In genomic region chr16:59192551-59193199, GRCh38 we compare ENCODE assay signal across 9 cellular contexts.
DNase-seq lines count a peak whose midpoint lies in the region; ATAC-seq and TF ChIP-seq lines count a peak whose summit lies in the region.
"Had no signal": no experiment of that assay in that cellular context is flagged by ENCODE, and none has a peak within 500 bp of the region (broad histone marks: within the 10 kb centered on the region; RNA-seq: fewer than 3 reads in every experiment).

No MANE protein-coding gene starts in this region.

- H3K4me1 ChIP-seq in BE2C, result no peaks in the 10 kb centered on the region
- H3K4me1 ChIP-seq: body of pancreas had no signal

- ATAC-seq in GM18909 (IDR thresholded peaks at IDR 0.05; ENCODE audit: poor library complexity, unreplicated experiment) (peak; percentile 69), GM18517 (IDR thresholded peaks at IDR 0.05; ENCODE audit: unreplicated experiment) (no peak)
- ATAC-seq: body of pancreas had no signal

- H3K4me3 ChIP-seq in BE2C (ENCODE audit: low read depth, low read length), result no peak overlapping the region
- H3K4me3 ChIP-seq: body of pancreas had no signal

- H3K9me3 ChIP-seq in BE2C, result no peaks in the 10 kb centered on the region; the same call in 1 of the 2 replicates
- H3K9me3 ChIP-seq: body of pancreas had no signal

- TF ChIP-seq CTCF in BE2C (IDR thresholded peaks at IDR 0.05; ENCODE audit: low read depth, low read length), result peak; percentile 49

- no peaks in the 10 kb centered on the region for H3K36me3 ChIP-seq in BE2C

- peak; percentile 33 for DNase-seq in BE2C
- DNase-seq in NCI-H524 treated with DMSO at 0.1 percent for 48 hours (lab: John Stamatoyannopoulos, UW), result peak; percentile 2
- DNase-seq in erythroblast (lab: John Stamatoyannopoulos, UW), result peak; percentile 41 to 54
- DNase-seq in middle frontal gyrus (ENCODE audit: extremely low spot score, low spot score), result no peak
- DNase-seq in HCEC 1CT, result no peak
- no peak for DNase-seq in activated effector memory CD4-positive, alpha-beta T cell treated with Interleukin-2 at 50 U/mL for 16 hours

- no peak for TF ChIP-seq POLR2A in erythroblast (IDR thresholded peaks at IDR 0.05; ENCODE audit: low read length)

- no peaks in the 10 kb centered on the region for H3K27me3 ChIP-seq in BE2C
- H3K27me3 ChIP-seq: body of pancreas had no signal

Comparison
In these comparisons a context has a peak if more than half of its experiments do, and no peak if none do; other contexts are left out.
1. DNase-seq: peak in BE2C (single experiment), NCI-H524 treated with DMSO at 0.1 percent for 48 hours (single experiment) and erythroblast (2 of 2); none in middle frontal gyrus (single experiment), HCEC 1CT (single experiment) and activated effector memory CD4-positive, alpha-beta T cell treated with Interleukin-2 at 50 U/mL for 16 hours (single experiment).